8 cellular contexts compared by ENCODE assay signal in genomic region chr7:94087664-94088352, GRCh38.
DNase-seq lines count a peak whose midpoint lies in the region; ATAC-seq and TF ChIP-seq lines count a peak whose summit lies in the region.

No MANE protein-coding gene starts in this region.

- H3K27ac ChIP-seq in tibial artery, result no peak overlapping the region

- H3K27me3 ChIP-seq in tibial artery, result no peaks in the 10 kb centered on the region

- ATAC-seq in GM19395 (IDR thresholded peaks at IDR 0.05; ENCODE audit: unreplicated experiment) (peak; percentile 98), HG03439 (IDR thresholded peaks at IDR 0.05; ENCODE audit: unreplicated experiment) (peak; percentile 99)
- peak; percentile 80 to 89 for ATAC-seq in natural killer cell treated with Interleukin-12 subunit alpha and Interleukin-12 subunit beta and Interleukin-15 and Interleukin-18, amount 100 ng/mL, for 72 hours

- intact Hi-C loops in tibial artery (cut with DNase I; ENCODE audit: low total_unique reads), result loop anchor here (5.0 kb wide), 1 partner anchor 291 kb away; no protein-coding TSS in a partner anchor

- peaks cover 53 to 75% of the 10 kb centered on the region in 2 donors for H3K27me3 Mint-ChIP-seq in natural killer cell treated with Interleukin-12 subunit alpha and Interleukin-12 subunit beta and Interleukin-15 and Interleukin-18, amount 100 ng/mL, for 72 hours

- H3K9me3 Mint-ChIP-seq in natural killer cell treated with Interleukin-12 subunit alpha and Interleukin-12 subunit beta and Interleukin-15 and Interleukin-18, amount 100 ng/mL, for 72 hours, result no peaks in the 10 kb centered on the region

- TF ChIP-seq CTCF in tibial artery (IDR thresholded peaks at IDR 0.05), result peak; percentile 68 to 71

- no peaks in the 10 kb centered on the region for H3K9me3 ChIP-seq in tibial artery

- H3K36me3 Mint-ChIP-seq in natural killer cell treated with Interleukin-12 subunit alpha and Interleukin-12 subunit beta and Interleukin-15 and Interleukin-18, amount 100 ng/mL, for 72 hours, result no peaks in the 10 kb centered on the region

- H3K4me3 Mint-ChIP-seq in natural killer cell treated with Interleukin-12 subunit alpha and Interleukin-12 subunit beta and Interleukin-15 and Interleukin-18, amount 100 ng/mL, for 72 hours, result peak overlapping the region; percentile 63

- H3K4me1 Mint-ChIP-seq in natural killer cell treated with Interleukin-12 subunit alpha and Interleukin-12 subunit beta and Interleukin-15 and Interleukin-18, amount 100 ng/mL, for 72 hours (ENCODE audit: low read depth in 2 of 2), result peaks cover 4 to 5% of the 10 kb centered on the region in 2 donors

- peak; percentile 71 for DNase-seq in D341Med (ENCODE audit: low spot score)
- DNase-seq in NCI-H510A (lab: John Stamatoyannopoulos, UW), result peak; percentile 15
- DNase-seq in activated CD4-positive, alpha-beta T cell treated with anti-CD3 and anti-CD28 coated beads, Interleukin-2, amount 50 U/mL, for 48 hours, result peak; percentile 20 to 33
- peak; percentile 74 for DNase-seq in fibroblast of gingiva (ENCODE audit: low read depth)
- peak; percentile 73 for DNase-seq in natural killer cell treated with Interleukin-12 subunit alpha and Interleukin-12 subunit beta and Interleukin-15 and Interleukin-18, amount 100 ng/mL, for 72 hours (ENCODE audit: low spot score)
- no peak for DNase-seq in tibial artery

- peak overlapping the region in 1 of 2 donors; percentile 9 for H3K4me3 ChIP-seq in tibial artery

- no peaks in the 10 kb centered on the region for H3K4me1 ChIP-seq in tibial artery

- peak overlapping the region in 1 of 2 donors; percentile 55 for H3K27ac Mint-ChIP-seq in natural killer cell treated with Interleukin-12 subunit alpha and Interleukin-12 subunit beta and Interleukin-15 and Interleukin-18, amount 100 ng/mL, for 72 hours

- H3K36me3 ChIP-seq in tibial artery, result no peaks in the 10 kb centered on the region

Comparison
In these comparisons a context has a peak if more than half of its experiments do, and no peak if none do; other contexts are left out.
1. DNase-seq: peak in D341Med (single experiment), NCI-H510A (single experiment), activated CD4-positive, alpha-beta T cell treated with anti-CD3 and anti-CD28 coated beads, Interleukin-2, amount 50 U/mL, for 48 hours (2 of 2), fibroblast of gingiva (single experiment) and natural killer cell treated with Interleukin-12 subunit alpha and Interleukin-12 subunit beta and Interleukin-15 and Interleukin-18, amount 100 ng/mL, for 72 hours (single experiment); none in tibial artery (0 of 2).
2. Peak in every context shown above with its lines, with median percentiles within 50 percentile points of each other: ATAC-seq.